20 cellular contexts compared by ENCODE assay signal in genomic region chr3:176055851-176056250, GRCh38.
A peak's percentile ranks its signal among the peaks of the same experiment; 100 is the strongest.
DNase-seq lines count a peak whose midpoint lies in the region; ATAC-seq, FAIRE-seq and TF ChIP-seq lines count a peak whose summit lies in the region.
"Had no signal": no experiment of that assay in that cellular context is flagged by ENCODE, and none has a peak within 500 bp of the region (broad histone marks: within the 10 kb centered on the region; RNA-seq: fewer than 3 reads in every experiment).

No MANE protein-coding gene starts in this region.

- FAIRE-seq in bronchial epithelial cell (lab: Jason Lieb, UNC) = no peak
- FAIRE-seq: D721Med, GM12892, H1 had no signal

- DNase-seq in NCI-H2081 (lab: John Stamatoyannopoulos, UW) (peak; percentile 24 to 76), NCI-H2081 treated with DMSO at 0.1 percent for 48 hours (lab: John Stamatoyannopoulos, UW) (no peak), HCEC 1CT (peak; percentile 78), NCI-H69 (lab: John Stamatoyannopoulos, UW) (peak; percentile 99), bronchial epithelial cell (ENCODE audit: low read depth) (peak; percentile 2), DMS 273 (lab: John Stamatoyannopoulos, UW; ENCODE audit: unreplicated experiment) (no peak), CD14-positive monocyte (ENCODE audit: low spot score) (no peak)
- DNase-seq: ACHN; C1 segment of cervical spinal cord; CD4-positive, alpha-beta memory T cell; DND-41; GDM1; HFFc6; IMR-90 had no signal

- H3K4me1 Mint-ChIP-seq in CD14-positive monocyte = no peaks in the 10 kb centered on the region
- H3K4me1 Mint-ChIP-seq: B cell; CD4-positive, alpha-beta memory T cell had no signal

- intact Hi-C loops in CD14-positive monocyte (cut with micrococcal nuclease) = no loop called here

- no peaks in the 10 kb centered on the region for H3K27me3 Mint-ChIP-seq in CD14-positive monocyte (ENCODE audit: low read depth in 3 of 3)
- H3K27me3 Mint-ChIP-seq: B cell; CD4-positive, alpha-beta memory T cell had no signal

- H3K4me3 ChIP-seq in bronchial epithelial cell (ENCODE audit: low read depth, low read length) = no peak overlapping the region
- H3K4me3 ChIP-seq: HAP-1 had no signal

- no peak for ATAC-seq in HG03025 (IDR thresholded peaks at IDR 0.05; ENCODE audit: low FRiP score, unreplicated experiment)

- no peaks in the 10 kb centered on the region for H3K27me3 ChIP-seq in bronchial epithelial cell (ENCODE audit: control insufficient read depth, insufficient read depth, low read length)

- H3K36me3 ChIP-seq in bronchial epithelial cell (ENCODE audit: control insufficient read depth, insufficient read depth, low read length) = no peaks in the 10 kb centered on the region
- H3K36me3 ChIP-seq: HAP-1 had no signal

- no peaks in the 10 kb centered on the region for H3K36me3 Mint-ChIP-seq in CD14-positive monocyte
- H3K36me3 Mint-ChIP-seq: CD4-positive, alpha-beta memory T cell had no signal

- peaks cover 0 to 3% (median 2%) of the 10 kb centered on the region in 7 donors for H3K9me3 Mint-ChIP-seq in CD14-positive monocyte
- H3K9me3 Mint-ChIP-seq: HFFc6 had no signal

- no peak overlapping the region for H3K4me3 Mint-ChIP-seq in CD14-positive monocyte
- H3K4me3 Mint-ChIP-seq: B cell; CD4-positive, alpha-beta memory T cell; HFFc6 had no signal

- no peak overlapping the region for H3K27ac Mint-ChIP-seq in CD14-positive monocyte
- H3K27ac Mint-ChIP-seq: B cell; CD4-positive, alpha-beta memory T cell; HFFc6 had no signal

- TF ChIP-seq CTCF in bronchial epithelial cell (IDR thresholded peaks at IDR 0.05; ENCODE audit: insufficient read depth, low read length, severe bottlenecking) (no peak), CD14-positive monocyte (IDR thresholded peaks at IDR 0.05) (no peak)

Comparison
In these comparisons a context has a peak if more than half of its experiments do, and no peak if none do; other contexts are left out.
1. DNase-seq: peak in NCI-H2081 (2 of 2), HCEC 1CT (single experiment), NCI-H69 (single experiment) and bronchial epithelial cell (single experiment); none in NCI-H2081 treated with DMSO at 0.1 percent for 48 hours (single experiment), DMS 273 (single experiment) and CD14-positive monocyte (single experiment).